9 cellular contexts compared by ENCODE assay signal in genomic region chr7:116231543-116232401, GRCh38. TPM values are rescaled to one million over a fixed set of nuclear protein-coding genes. Genes with fewer than 3 reads are reported as not detected.
A peak's percentile ranks its signal among the peaks of the same experiment; 100 is the strongest.
DNase-seq lines count a peak whose midpoint lies in the region; TF ChIP-seq lines count a peak whose summit lies in the region.
"Had no signal": no experiment of that assay in that cellular context is flagged by ENCODE, and none has a peak within 500 bp of the region (broad histone marks: within the 10 kb centered on the region; RNA-seq: fewer than 3 reads in every experiment).

No MANE protein-coding gene starts in this region.

- no CpG with 5 or more reads among the region's 3 CpGs for WGBS in trophoblast cell (ENCODE audit: extremely low coverage, insufficient coverage, insufficient read length)

- intact Hi-C loops in posterior cingulate gyrus (cut with DNase I): no loop called here

- H3K36me3 ChIP-seq in trophoblast cell (ENCODE audit: control insufficient read depth in 1 of 2, insufficient read depth in 2 of 2, low read length in 2 of 2) (peaks cover 2 to 3% of the 10 kb centered on the region in 2 experiments), Karpas-422 (ENCODE audit: insufficient read depth, low read length) (no peaks in the 10 kb centered on the region)

- H3K4me2 ChIP-seq in trophoblast cell (ENCODE audit: low read length) (no peak overlapping the region), Karpas-422 (ENCODE audit: low read depth, low read length, poor library complexity, severe bottlenecking) (no peak overlapping the region)

- H3K9me3 ChIP-seq in trophoblast cell (ENCODE audit: insufficient read depth, low read depth, low read length): no peaks in the 10 kb centered on the region
- H3K9me3 ChIP-seq in Karpas-422 (ENCODE audit: low read length): no peaks in the 10 kb centered on the region

- H3K9me2 ChIP-seq in Karpas-422 (replicated peaks; ENCODE audit: insufficient read depth, low read length): no peaks in the 10 kb centered on the region

- H3K79me2 ChIP-seq in trophoblast cell (ENCODE audit: control insufficient read depth, insufficient read depth, low read length, poor library complexity): peaks cover 4% of the 10 kb centered on the region
- no peaks in the 10 kb centered on the region for H3K79me2 ChIP-seq in Karpas-422 (ENCODE audit: low read length)

- H3K4me1 ChIP-seq in trophoblast cell (ENCODE audit: control insufficient read depth in 1 of 2, insufficient read depth in 2 of 2, low read length in 2 of 2) (peaks cover 2% of the 10 kb centered on the region in 2 experiments), Karpas-422 (ENCODE audit: low read length) (no peaks in the 10 kb centered on the region)

- H3K23ac ChIP-seq in trophoblast cell (ENCODE audit: low read length): no peak overlapping the region

- no peaks in the 10 kb centered on the region for H4K20me1 ChIP-seq in Karpas-422 (ENCODE audit: insufficient read depth, low read depth, low read length)

- H3K14ac ChIP-seq in trophoblast cell (ENCODE audit: low read length): no peak overlapping the region

- H4K8ac ChIP-seq in trophoblast cell (ENCODE audit: low read depth, low read length): no peak overlapping the region

- H3K27ac ChIP-seq in trophoblast cell (ENCODE audit: low read depth, low read length) (no peak overlapping the region), Karpas-422 (ENCODE audit: low read length) (no peak overlapping the region)

- no peak overlapping the region for H4K12ac ChIP-seq in trophoblast cell (ENCODE audit: low read depth, low read length)

- no peak overlapping the region for H3K4me3 ChIP-seq in epithelial cell of esophagus (ENCODE audit: low read length)
- no peak overlapping the region for H3K4me3 ChIP-seq in trophoblast cell (ENCODE audit: low read depth, low read length)
- H3K4me3 ChIP-seq in Karpas-422 (ENCODE audit: low read length): no peak overlapping the region

- H4K91ac ChIP-seq in trophoblast cell (ENCODE audit: low read depth, low read length): no peak overlapping the region

- no peak for TF ChIP-seq CTCF in epithelial cell of esophagus (IDR thresholded peaks at IDR 0.05; ENCODE audit: insufficient read depth, low read depth, low read length, missing control alignments)

- DNase-seq in DMS53 treated with DMSO at 0.1 percent for 48 hours (lab: John Stamatoyannopoulos, UW; ENCODE audit: unreplicated experiment) (peak; percentile 10), OCI-M1 (lab: John Stamatoyannopoulos, UW) (peak; percentile 46), epithelial cell of esophagus (ENCODE audit: low read depth) (peak; percentile 51), trophoblast cell (no peak), posterior cingulate gyrus (no peak), NCI-H748 treated with DMSO at 0.1 percent for 48 hours (lab: John Stamatoyannopoulos, UW) (no peak), Karpas-422 (no peak), NCI-H446 (lab: John Stamatoyannopoulos, UW) (no peak)
- DNase-seq: endodermal cell had no signal

- H2AFZ ChIP-seq in trophoblast cell (ENCODE audit: insufficient read depth, low read length, poor library complexity) (no peak overlapping the region), Karpas-422 (ENCODE audit: low read length) (no peak overlapping the region)

- H3K27me3 ChIP-seq in trophoblast cell (ENCODE audit: insufficient read depth, low read length) (no peaks in the 10 kb centered on the region), Karpas-422 (ENCODE audit: low read length) (no peaks in the 10 kb centered on the region)

- H3K79me1 ChIP-seq in trophoblast cell (ENCODE audit: low read length): no peaks in the 10 kb centered on the region

- H2BK12ac ChIP-seq in trophoblast cell (ENCODE audit: low read length): no peak overlapping the region

- H3K4ac ChIP-seq in trophoblast cell (ENCODE audit: low read depth, low read length): peak overlapping the region; percentile 69

- H2AK5ac ChIP-seq in trophoblast cell (ENCODE audit: low read length): no peak overlapping the region

- no peak overlapping the region for H2BK120ac ChIP-seq in trophoblast cell (ENCODE audit: insufficient read depth, low read length, poor library complexity)

- H2BK5ac ChIP-seq in trophoblast cell (ENCODE audit: low read depth, low read length, poor library complexity): no peak overlapping the region

- H3K18ac ChIP-seq in trophoblast cell (ENCODE audit: low read length): no peak overlapping the region

- H3K9ac ChIP-seq in trophoblast cell (ENCODE audit: low read length) (no peak overlapping the region), Karpas-422 (ENCODE audit: low read length) (no peak overlapping the region)

RNA-seq across cellular contexts. Expression of gene TES, which starts 21.4 kb away (rescaled TPM):
- 166 and 171 TPM in 2 replicates for polyA plus RNA-seq in trophoblast cell (2013)
- not detected in 2 replicates for total RNA-seq in Karpas-422 (2014; rRNA removed; shearing (Covaris generic); ENCODE audit: low replicate concordance)

Comparison
In these comparisons a context has a peak if more than half of its experiments do, and no peak if none do; other contexts are left out.
1. DNase-seq: peak in DMS53 treated with DMSO at 0.1 percent for 48 hours (single experiment), OCI-M1 (single experiment) and epithelial cell of esophagus (single experiment); none in trophoblast cell (0 of 2), posterior cingulate gyrus (0 of 10), NCI-H748 treated with DMSO at 0.1 percent for 48 hours (single experiment), Karpas-422 (single experiment) and NCI-H446 (0 of 2).